ENCODE assay signal across 19 cellular contexts in genomic region chr1:175881571-175881970, GRCh38.
"Had no signal": no experiment of that assay in that cellular context is flagged by ENCODE, and none has a peak within 500 bp of the region (broad histone marks: within the 10 kb centered on the region; RNA-seq: fewer than 3 reads in every experiment).

No MANE protein-coding gene starts in this region.

- H3K4me3 Mint-ChIP-seq: activated naive CD8-positive, alpha-beta T cell treated with anti-CD3 and anti-CD28 coated beads for 36 hours; activated T-helper 1 cell treated with anti-CD3 and anti-CD28 coated beads, Interleukin-12 subunit alpha, Interleukin-12 subunit beta, Interleukin-2, Interleukin-4 antibody, amounts not matched to agents 30 ng/mL and 10 ng/mL and 1 ng/mL, durations not matched to agents 14 hours and 24 hours and 36 hours; natural killer cell; stimulated activated naive B cell treated with anti-CD40 and anti-IgM and Interleukin-4, amounts not matched to agents 10 μg/mL and 1 μg/mL and 100 μg/mL, for 72 hours had no signal

- H3K27me3 Mint-ChIP-seq: activated naive CD8-positive, alpha-beta T cell treated with anti-CD3 and anti-CD28 coated beads for 36 hours; stimulated activated naive B cell treated with anti-CD40 and anti-IgM and Interleukin-4, amounts not matched to agents 10 μg/mL and 1 μg/mL and 100 μg/mL, for 72 hours had no signal

- H3K9me3 Mint-ChIP-seq: activated naive CD8-positive, alpha-beta T cell treated with anti-CD3 and anti-CD28 coated beads for 36 hours; activated T-helper 1 cell treated with anti-CD3 and anti-CD28 coated beads, Interleukin-12 subunit alpha, Interleukin-12 subunit beta, Interleukin-2, Interleukin-4 antibody, amounts not matched to agents 30 ng/mL and 10 ng/mL and 1 ng/mL, durations not matched to agents 14 hours and 24 hours and 36 hours; natural killer cell; stimulated activated naive B cell treated with anti-CD40 and anti-IgM and Interleukin-4, amounts not matched to agents 10 μg/mL and 1 μg/mL and 100 μg/mL, for 72 hours had no signal

- H3K27ac Mint-ChIP-seq: activated naive CD8-positive, alpha-beta T cell treated with anti-CD3 and anti-CD28 coated beads for 36 hours; activated T-helper 1 cell treated with anti-CD3 and anti-CD28 coated beads, Interleukin-12 subunit alpha, Interleukin-12 subunit beta, Interleukin-2, Interleukin-4 antibody, amounts not matched to agents 30 ng/mL and 10 ng/mL and 1 ng/mL, durations not matched to agents 14 hours and 24 hours and 36 hours; natural killer cell; stimulated activated naive B cell treated with anti-CD40 and anti-IgM and Interleukin-4, amounts not matched to agents 10 μg/mL and 1 μg/mL and 100 μg/mL, for 72 hours had no signal

- H3K36me3 Mint-ChIP-seq: activated naive CD8-positive, alpha-beta T cell treated with anti-CD3 and anti-CD28 coated beads for 36 hours; natural killer cell; stimulated activated naive B cell treated with anti-CD40 and anti-IgM and Interleukin-4, amounts not matched to agents 10 μg/mL and 1 μg/mL and 100 μg/mL, for 72 hours had no signal

- DNase-seq: activated CD4-positive, alpha-beta T cell treated with anti-CD3 and anti-CD28 coated beads for 1 hour; activated CD4-positive, alpha-beta T cell treated with anti-CD3 and anti-CD28 coated beads, Interleukin-2, amount 50 U/mL, for 48 hours; activated naive CD4-positive, alpha-beta T cell; activated naive CD8-positive, alpha-beta T cell treated with anti-CD3 and anti-CD28 coated beads for 36 hours; activated T-cell treated with anti-CD3 and anti-CD28 coated beads for 4 hours; amniotic stem cell; dermis blood vessel endothelial cell; effector memory CD4-positive, alpha-beta T cell; heart right ventricle; kidney glomerular epithelial cell; left ventricle myocardium superior; natural killer cell; occipital lobe; posterior cingulate gyrus; spleen; stimulated activated CD4-positive, alpha-beta T cell treated with anti-CD3 and anti-CD28 coated beads, Interleukin-4, amount 100 ng/mL, for 4 hours; stimulated activated naive B cell treated with anti-CD40 and anti-IgM and Interleukin-4, amounts not matched to agents 10 μg/mL and 1 μg/mL and 100 μg/mL, for 72 hours; upper lobe of right lung had no signal

- H3K4me1 Mint-ChIP-seq: activated naive CD8-positive, alpha-beta T cell treated with anti-CD3 and anti-CD28 coated beads for 36 hours; natural killer cell; stimulated activated naive B cell treated with anti-CD40 and anti-IgM and Interleukin-4, amounts not matched to agents 10 μg/mL and 1 μg/mL and 100 μg/mL, for 72 hours had no signal
